ENCODE assay signal across 8 cellular contexts in genomic region chr17:45394913-45395568, GRCh38. TPM values are rescaled to one million over a fixed set of nuclear protein-coding genes. Genes with fewer than 3 reads are reported as not detected.
A peak's percentile ranks its signal among the peaks of the same experiment; 100 is the strongest.
DNase-seq lines count a peak whose midpoint lies in the region; ATAC-seq and TF ChIP-seq lines count a peak whose summit lies in the region.

No MANE protein-coding gene starts in this region.

- H3K27me3 Mint-ChIP-seq in CD4-positive, alpha-beta memory T cell: no peaks in the 10 kb centered on the region

- peaks cover 23 to 51% of the 10 kb centered on the region in 2 donors for H3K36me3 Mint-ChIP-seq in CD4-positive, alpha-beta memory T cell

- H3K9me3 ChIP-seq in CD4-positive, alpha-beta memory T cell (ENCODE audit: control insufficient read depth in 1 of 2, low read length in 2 of 2): no peaks in the 10 kb centered on the region
- no peaks in the 10 kb centered on the region for H3K9me3 ChIP-seq in adrenal gland (replicated peaks in 1 of 3)

- CTCF ChIA-PET in CD4-positive, alpha-beta memory T cell (lab: Charles Lee; ENCODE audit: partially characterized antibody): interaction anchor here (0.5 to 4.6 kb wide), 12 partner anchors 9 to 177 kb away, joined by 3 to 24 read pairs (median 4); no protein-coding TSS in a partner anchor

- DNase-seq in CD4-positive, alpha-beta memory T cell: peak in 4 of 5 donors; percentile 21 to 36 (median 28)
- DNase-seq in HL-60 (ENCODE audit: low read depth in 1 of 2, low spot score in 1 of 2) (peak in 1 of 2 experiments; percentile 47), OCI-M1 (lab: John Stamatoyannopoulos, UW) (peak; percentile 90), adrenal gland (peak; percentile 65 to 85 (median 74)), left cardiac atrium (peak; percentile 76), posterior cingulate gyrus (peak in 9 of 10 donors; percentile 34 to 92 (median 63))

- peaks cover 0 to 5% (median 1%) of the 10 kb centered on the region in 4 donors for H3K4me1 Mint-ChIP-seq in CD4-positive, alpha-beta memory T cell

- intact Hi-C loops in CD4-positive, alpha-beta memory T cell (cut with micrococcal nuclease): loop anchor here (1.0 kb wide), 1 partner anchor 33 kb away; no protein-coding TSS in a partner anchor
- intact Hi-C loops in adrenal gland (cut with DNase I) (loop anchor here in 1 of 2 donors (10.0 kb wide), 1 partner anchor 440 kb away; no protein-coding TSS in a partner anchor), left cardiac atrium (cut with DNase I) (no loop called here), posterior cingulate gyrus (cut with DNase I) (no loop called here)

- ATAC-seq in left cardiac atrium (peak; percentile 77 to 81), GM19455 (IDR thresholded peaks at IDR 0.05; ENCODE audit: unreplicated experiment) (no peak), HG02798 (IDR thresholded peaks at IDR 0.05; ENCODE audit: poor library complexity, unreplicated experiment) (no peak)

- H3K4me3 Mint-ChIP-seq in CD4-positive, alpha-beta memory T cell: no peak overlapping the region

- H3K27me3 ChIP-seq in CD4-positive, alpha-beta memory T cell (ENCODE audit: insufficient read depth, low read length): no peaks in the 10 kb centered on the region
- no peaks in the 10 kb centered on the region for H3K27me3 ChIP-seq in HL-60 (ENCODE audit: insufficient read depth, poor library complexity, severe bottlenecking)
- no peaks in the 10 kb centered on the region for H3K27me3 ChIP-seq in adrenal gland

- H3K4me1 ChIP-seq in CD4-positive, alpha-beta memory T cell (ENCODE audit: insufficient read depth, low read length): no peaks in the 10 kb centered on the region
- peaks cover 0 to 10% of the 10 kb centered on the region in 2 donors for H3K4me1 ChIP-seq in adrenal gland (replicated peaks in 1 of 2)

- TF ChIP-seq POLR2A in adrenal gland (IDR thresholded peaks at IDR 0.05): no peak

- POLR2A ChIA-PET in CD4-positive, alpha-beta memory T cell (lab: Charles Lee; ENCODE audit: partially characterized antibody): interaction anchor here (1.6 to 6.4 kb wide), 3 partner anchors 14 to 234 kb away, joined by 3 to 29 read pairs (median 4); partner anchors contain the start of gene HEXIM2

- peaks cover 42% of the 10 kb centered on the region for H3K36me3 ChIP-seq in CD4-positive, alpha-beta memory T cell (ENCODE audit: insufficient read depth, low read length)
- no peaks in the 10 kb centered on the region for H3K36me3 ChIP-seq in adrenal gland (replicated peaks in 1 of 2)

- WGBS in adrenal gland, 4 donors: 12 to 18% (median 14%) methylated on average over 9 to 30 of the region's 30 CpGs

- no peaks in the 10 kb centered on the region for H3K9me3 Mint-ChIP-seq in CD4-positive, alpha-beta memory T cell

- TF ChIP-seq CTCF in HL-60 (IDR thresholded peaks at IDR 0.05; ENCODE audit: insufficient read depth, low read length) (peak; percentile 65), adrenal gland (IDR thresholded peaks at IDR 0.05) (peak; percentile 61 to 80 (median 73))

- H3K27ac ChIP-seq in CD4-positive, alpha-beta memory T cell (ENCODE audit: low read depth, low read length): no peak overlapping the region
- no peak overlapping the region for H3K27ac ChIP-seq in HL-60 (replicated peaks)
- H3K27ac ChIP-seq in adrenal gland: no peak overlapping the region

- no peak overlapping the region for H3K4me3 ChIP-seq in CD4-positive, alpha-beta memory T cell (ENCODE audit: low read length in 2 of 2)
- no peak overlapping the region for H3K4me3 ChIP-seq in HL-60 (replicated peaks; ENCODE audit: insufficient read depth, low read length)
- no peak overlapping the region for H3K4me3 ChIP-seq in adrenal gland

- H3K27ac Mint-ChIP-seq in CD4-positive, alpha-beta memory T cell: peak overlapping the region in 2 of 7 donors; percentile 16 to 37

RNA-seq across cellular contexts. Expression of gene ARHGAP27, which starts 37.6 kb away (rescaled TPM):
- total RNA-seq in CD4-positive, alpha-beta memory T cell: 100 to 1,000 TPM; 108 to 113 TPM
- 10 to 100 TPM; 23.0 to 30.6 TPM for polyA plus RNA-seq in CD4-positive, alpha-beta memory T cell
- total RNA-seq in adrenal gland (10 to 100 TPM in 7 of 8 donors, 1 to 10 TPM in 1; 8.3 to 25.4 (median 17.7) TPM), left cardiac atrium (10 to 100 TPM; 27.3 to 32.6 TPM)
- 10 to 100 TPM in 2 of 3 donors, 1 to 10 TPM in 1; 3.0 to 40.2 (median 19.4) TPM for polyA plus RNA-seq in adrenal gland

Comparison
In these comparisons a context has a peak if more than half of its experiments do, and no peak if none do; other contexts are left out.
1. ATAC-seq: peak in left cardiac atrium (2 of 2); none in GM19455 (single experiment) and HG02798 (single experiment).